10 cellular contexts compared by ENCODE assay signal in the genomic region with DNA sequence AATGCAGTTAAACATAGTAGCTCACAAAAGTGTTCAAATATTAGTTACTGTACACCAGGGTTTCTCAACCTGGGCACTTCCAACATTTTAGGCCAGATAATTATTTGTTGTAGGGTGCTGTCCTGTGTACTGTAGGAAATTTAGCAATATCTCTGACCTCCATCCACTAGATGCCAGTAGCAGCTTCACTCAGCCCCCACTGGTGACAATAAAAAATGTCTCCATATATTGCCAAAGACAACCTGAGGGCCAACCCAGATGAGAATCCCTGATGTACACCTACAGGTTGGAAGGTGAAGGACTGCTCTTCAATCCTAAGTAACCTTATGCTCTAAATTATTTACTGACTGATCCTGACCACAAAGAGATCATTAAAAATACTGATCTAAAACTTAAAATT. TPM values are rescaled to one million over a fixed set of nuclear protein-coding genes. Genes with fewer than 3 reads are reported as not detected.
A peak's percentile ranks its signal among the peaks of the same experiment; 100 is the strongest.
DNase-seq lines count a peak whose midpoint lies in the region; ATAC-seq and TF ChIP-seq lines count a peak whose summit lies in the region.
"Had no signal": no experiment of that assay in that cellular context is flagged by ENCODE, and none has a peak within 500 bp of the region (broad histone marks: within the 10 kb centered on the region; RNA-seq: fewer than 3 reads in every experiment).

No MANE protein-coding gene starts in this region.

- TF ChIP-seq CTCF in GM10266 (IDR thresholded peaks at IDR 0.05; ENCODE audit: control insufficient read depth, insufficient read depth, low read depth, missing control alignments) (peak; percentile 26), choroid plexus epithelial cell (conservative IDR thresholded peaks at IDR 0.05; ENCODE audit: low read depth, low read length) (peak; percentile 15)

- in situ Hi-C loops in G401 (cut with HindIII; ENCODE audit: low sequenced_read_pairs), result no loop called here

- DNase-seq in 8988T (peak; percentile 28), GM10266 (ENCODE audit: extremely low spot score) (no peak), NAMALWA (ENCODE audit: low spot score) (peak; percentile 60), choroid plexus epithelial cell (ENCODE audit: low read depth) (no peak), HCEC 1CT (no peak), cerebellar cortex (ENCODE audit: low spot score) (no peak), G401 (ENCODE audit: low spot score) (no peak)
- DNase-seq: activated T-cell treated with anti-CD3 and anti-CD28 coated beads, Interleukin-2, amount 50 U/mL, for 4 hours; NCI-H146 had no signal

- H3K4me3 ChIP-seq in choroid plexus epithelial cell (ENCODE audit: low read depth, low read length), result no peak overlapping the region

- no peak for ATAC-seq in HG02852 (IDR thresholded peaks at IDR 0.05; ENCODE audit: unreplicated experiment)
- ATAC-seq: activated T-cell treated with anti-CD3 and anti-CD28 coated beads, Interleukin-2, amount 50 U/mL, for 4 hours had no signal

RNA-seq across cellular contexts. Expression of a gene that starts 32.4 kb away (rescaled TPM):
- 6.1 and 9.6 TPM in 2 replicates for total RNA-seq in G401 (2014; rRNA removed; shearing (Covaris generic))

Comparison
In these comparisons a context has a peak if more than half of its experiments do, and no peak if none do; other contexts are left out.
1. DNase-seq: peak in 8988T (single experiment) and NAMALWA (single experiment); none in GM10266 (single experiment), choroid plexus epithelial cell (single experiment), HCEC 1CT (single experiment), cerebellar cortex (single experiment) and G401 (single experiment).